8 cellular contexts compared by ENCODE assay signal in the genomic region with DNA sequence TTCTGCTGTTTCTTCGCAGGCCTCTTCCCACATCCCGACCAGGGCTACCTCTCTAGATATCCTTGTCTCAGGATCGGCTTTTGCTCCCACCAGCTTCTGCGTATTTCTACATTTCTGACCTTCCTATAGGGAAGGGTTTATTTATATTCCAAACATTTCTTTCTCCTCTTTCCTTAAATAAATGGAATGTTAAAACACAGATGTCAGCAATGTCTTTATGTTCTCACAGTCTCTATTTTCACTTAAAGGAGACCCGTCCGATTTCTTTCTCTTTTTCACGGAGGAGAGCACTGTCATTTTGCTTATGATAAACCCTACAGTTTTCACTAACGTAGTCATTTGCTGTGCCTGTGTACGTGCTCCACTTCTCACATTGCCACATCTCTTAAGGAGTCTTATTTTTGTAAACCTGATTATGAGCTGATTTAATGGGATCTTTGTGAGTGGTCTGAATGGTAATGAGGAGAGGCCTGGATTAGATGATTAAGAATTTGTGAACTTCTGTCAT. TPM values are rescaled to one million over a fixed set of nuclear protein-coding genes. Genes with fewer than 3 reads are reported as not detected.
A peak's percentile ranks its signal among the peaks of the same experiment; 100 is the strongest.
DNase-seq lines count a peak whose midpoint lies in the region; ATAC-seq and TF ChIP-seq lines count a peak whose summit lies in the region.

No MANE protein-coding gene starts in this region.

- 0 out of 2 replicates have a peak, but pooled peaks cover 4% of the 10 kb centered on the region for H4K20me1 ChIP-seq in GM23338 (replicated peaks; ENCODE audit: insufficient read depth)
- H4K20me1 ChIP-seq in SU-DHL-6 (ENCODE audit: low read depth, low read length) = no peaks in the 10 kb centered on the region

- H3K27ac Mint-ChIP-seq in GM23338 = peak overlapping the region; percentile 100

- H3K4me2 ChIP-seq in GM23338 (peak overlapping the region; percentile 90), SU-DHL-6 (ENCODE audit: low read depth, low read length, poor library complexity, severe bottlenecking) (peak overlapping the region; percentile 75), skeletal muscle satellite cell (ENCODE audit: low read length) (peak overlapping the region; percentile 87)

- H3F3A ChIP-seq in GM23338 (replicated peaks; ENCODE audit: low read depth) (no peaks in the 10 kb centered on the region; the same call in 1 of the 2 replicates), SU-DHL-6 (ENCODE audit: insufficient read depth) (no peaks in the 10 kb centered on the region)

- H3K9me3 ChIP-seq in SU-DHL-6 (ENCODE audit: insufficient read depth, low read length) (no peaks in the 10 kb centered on the region), skeletal muscle satellite cell (replicated peaks; ENCODE audit: low read length) (peaks cover 2% of the 10 kb centered on the region)

- POLR2A ChIA-PET in BJ (lab: Charles Lee) = interaction anchor here (0.9 kb wide), 1 partner anchor 207 kb away, joined by 3 read pairs; the partner anchor contains the start of gene ZKSCAN7

- H2AFZ ChIP-seq in GM23338 = peak overlapping the region; percentile 84
- peak overlapping the region; percentile 23 for H2AFZ ChIP-seq in SU-DHL-6 (ENCODE audit: low read depth, low read length, severe bottlenecking)

- no peaks in the 10 kb centered on the region for H3K36me3 ChIP-seq in BJ (ENCODE audit: control insufficient read depth, insufficient read depth, low read length)
- peaks cover 20% of the 10 kb centered on the region for H3K36me3 ChIP-seq in GM23338 (ENCODE audit: insufficient read depth)
- H3K36me3 ChIP-seq in SU-DHL-6 (ENCODE audit: low read length) = peaks cover 43% of the 10 kb centered on the region
- H3K36me3 ChIP-seq in skeletal muscle satellite cell (ENCODE audit: insufficient read depth, low read length) = peaks cover 11% of the 10 kb centered on the region

- H3K27me3 ChIP-seq in BJ (ENCODE audit: control insufficient read depth, insufficient read depth, low read length) (no peaks in the 10 kb centered on the region), GM23338 (ENCODE audit: insufficient read depth) (no peaks in the 10 kb centered on the region), SU-DHL-6 (ENCODE audit: low read length) (no peaks in the 10 kb centered on the region), skeletal muscle satellite cell (ENCODE audit: control insufficient read depth, insufficient read depth, low read length) (no peaks in the 10 kb centered on the region)

- H3K27me3 Mint-ChIP-seq in GM23338 (ENCODE audit: insufficient read depth, low read depth, poor library complexity) = peaks cover 8% of the 10 kb centered on the region

- H3K79me2 ChIP-seq in GM23338 (replicated peaks; ENCODE audit: insufficient read depth) (peaks cover 92% of the 10 kb centered on the region), SU-DHL-6 (ENCODE audit: insufficient read depth, low read length) (peaks cover 87% of the 10 kb centered on the region)

- CTCF ChIA-PET in BJ (lab: Yijun Ruan, JAX) = interaction anchor here (0.9 kb wide), 1 partner anchor 125 kb away, joined by 3 read pairs; no protein-coding TSS in a partner anchor

- TF ChIP-seq CTCF in BJ (IDR thresholded peaks at IDR 0.05; ENCODE audit: insufficient read depth, low read depth, low read length) (no peak), GM23338 (conservative IDR thresholded peaks at IDR 0.05; ENCODE audit: low read depth in 2 of 2) (no peak), SU-DHL-6 (IDR thresholded peaks at IDR 0.05; ENCODE audit: insufficient read depth, low read length, poor library complexity, severe bottlenecking) (no peak), foreskin fibroblast (IDR thresholded peaks at IDR 0.05; ENCODE audit: low read depth, low read length) (no peak)

- peak overlapping the region; percentile 80 for H3K9ac ChIP-seq in SU-DHL-6 (ENCODE audit: low read length)
- H3K9ac ChIP-seq in skeletal muscle satellite cell (ENCODE audit: low read depth, low read length) = peak overlapping the region; percentile 94

- peaks cover 59% of the 10 kb centered on the region for H3K9me3 Mint-ChIP-seq in GM23338

- H3K9me2 ChIP-seq in GM23338 (ENCODE audit: insufficient read depth) = peaks cover 4% of the 10 kb centered on the region; the same call in 1 of the 2 replicates
- no peaks in the 10 kb centered on the region for H3K9me2 ChIP-seq in SU-DHL-6 (replicated peaks; ENCODE audit: insufficient read depth, low read length)

- H3K36me3 Mint-ChIP-seq in GM23338 (ENCODE audit: low read depth) = peaks cover 78% of the 10 kb centered on the region

- H3K4me3 ChIP-seq in BJ (ENCODE audit: low read depth, low read length) = peak overlapping the region; percentile 62
- peak overlapping the region; percentile 92 for H3K4me3 ChIP-seq in GM23338
- peak overlapping the region; percentile 86 for H3K4me3 ChIP-seq in SU-DHL-6 (ENCODE audit: insufficient read depth, low read length, poor library complexity, severe bottlenecking)
- H3K4me3 ChIP-seq in foreskin fibroblast (ENCODE audit: low read depth in 1 of 2, low read length in 2 of 2) = peak overlapping the region; percentile 93 to 97
- peak overlapping the region; percentile 84 for H3K4me3 ChIP-seq in skeletal muscle satellite cell (ENCODE audit: low read length)

- peaks cover 3% of the 10 kb centered on the region; the same call in 2 of the 3 replicates for H3K4me1 Mint-ChIP-seq in GM23338

- DNase-seq in BJ (ENCODE audit: low read depth) (peak; percentile 0), GM23338 (ENCODE audit: low spot score) (no peak), foreskin fibroblast (peak; percentile 13 to 32), LoVo (ENCODE audit: low spot score) (no peak), NCI-H2029 treated with DMSO at 0.1 percent for 48 hours (lab: John Stamatoyannopoulos, UW) (no peak)
- DNase-seq in activated effector memory CD4-positive, alpha-beta T cell treated with anti-CD3 and anti-CD28 coated beads, Interleukin-2, amount 50 U/mL, for 16 hours = no peak

- H3K4me3 Mint-ChIP-seq in GM23338 = peak overlapping the region; percentile 93

- no peak for ATAC-seq in GM23338

- peak overlapping the region; percentile 98 for H3K27ac ChIP-seq in GM23338 (ENCODE audit: low read depth)
- peak overlapping the region; percentile 56 for H3K27ac ChIP-seq in SU-DHL-6 (ENCODE audit: low read depth, low read length)

- no peaks in the 10 kb centered on the region; the same call in 1 of the 2 replicates for H3K4me1 ChIP-seq in GM23338 (ENCODE audit: insufficient read depth)
- peaks cover 7% of the 10 kb centered on the region for H3K4me1 ChIP-seq in skeletal muscle satellite cell (ENCODE audit: control insufficient read depth, insufficient read depth, low read length)

TF ChIP-seq in GM23338, 12 proteins besides CTCF, POLR2A, EP300 and RAD21:
- TF ChIP-seq CREB1 (CRISPR knock-in tag; IDR thresholded peaks at IDR 0.05; ENCODE audit: low read depth) = no peak
- TF ChIP-seq EZH2phosphoT487 (IDR thresholded peaks at IDR 0.05; ENCODE audit: unreplicated experiment) = no peak
- TF ChIP-seq, protein P1, sequence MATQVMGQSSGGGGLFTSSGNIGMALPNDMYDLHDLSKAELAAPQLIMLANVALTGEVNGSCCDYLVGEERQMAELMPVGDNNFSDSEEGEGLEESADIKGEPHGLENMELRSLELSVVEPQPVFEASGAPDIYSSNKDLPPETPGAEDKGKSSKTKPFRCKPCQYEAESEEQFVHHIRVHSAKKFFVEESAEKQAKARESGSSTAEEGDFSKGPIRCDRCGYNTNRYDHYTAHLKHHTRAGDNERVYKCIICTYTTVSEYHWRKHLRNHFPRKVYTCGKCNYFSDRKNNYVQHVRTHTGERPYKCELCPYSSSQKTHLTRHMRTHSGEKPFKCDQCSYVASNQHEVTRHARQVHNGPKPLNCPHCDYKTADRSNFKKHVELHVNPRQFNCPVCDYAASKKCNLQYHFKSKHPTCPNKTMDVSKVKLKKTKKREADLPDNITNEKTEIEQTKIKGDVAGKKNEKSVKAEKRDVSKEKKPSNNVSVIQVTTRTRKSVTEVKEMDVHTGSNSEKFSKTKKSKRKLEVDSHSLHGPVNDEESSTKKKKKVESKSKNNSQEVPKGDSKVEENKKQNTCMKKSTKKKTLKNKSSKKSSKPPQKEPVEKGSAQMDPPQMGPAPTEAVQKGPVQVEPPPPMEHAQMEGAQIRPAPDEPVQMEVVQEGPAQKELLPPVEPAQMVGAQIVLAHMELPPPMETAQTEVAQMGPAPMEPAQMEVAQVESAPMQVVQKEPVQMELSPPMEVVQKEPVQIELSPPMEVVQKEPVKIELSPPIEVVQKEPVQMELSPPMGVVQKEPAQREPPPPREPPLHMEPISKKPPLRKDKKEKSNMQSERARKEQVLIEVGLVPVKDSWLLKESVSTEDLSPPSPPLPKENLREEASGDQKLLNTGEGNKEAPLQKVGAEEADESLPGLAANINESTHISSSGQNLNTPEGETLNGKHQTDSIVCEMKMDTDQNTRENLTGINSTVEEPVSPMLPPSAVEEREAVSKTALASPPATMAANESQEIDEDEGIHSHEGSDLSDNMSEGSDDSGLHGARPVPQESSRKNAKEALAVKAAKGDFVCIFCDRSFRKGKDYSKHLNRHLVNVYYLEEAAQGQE (IDR thresholded peaks at IDR 0.05; ENCODE audit: unreplicated experiment) = no peak

RNA-seq across cellular contexts. Expression of gene KIF15, which starts 0.6 kb away (rescaled TPM):
- 2.0 and 4.0 TPM in 2 replicates for polyA plus RNA-seq in BJ (2011; rRNA removed)
- polyA minus RNA-seq in BJ (2011; rRNA and poly(A)+ RNA removed) = 2.3 and 2.6 TPM in 2 replicates
- total RNA-seq in GM23338 (2014; rRNA removed; shearing (Covaris generic)) = 21.2 and 26.2 TPM in 2 replicates
- 21.8 and 25.8 TPM in 2 replicates for polyA plus RNA-seq in GM23338 (2016; fragmentation: Nextera tagmentation; extraction: Ambion mirVana)
- 6.8 and 7.0 TPM in 2 replicates for total RNA-seq in skeletal muscle satellite cell (2012; rRNA removed)

RNA-seq across cellular contexts. Expression of gene KIAA1143, which starts 0.8 kb away (rescaled TPM):
- 8.4 and 16.7 TPM in 2 replicates for polyA plus RNA-seq in BJ (2011; rRNA removed)
- polyA minus RNA-seq in BJ (2011; rRNA and poly(A)+ RNA removed) = 9.1 and 10.3 TPM in 2 replicates
- 48.1 and 49.2 TPM in 2 replicates for total RNA-seq in GM23338 (2014; rRNA removed; shearing (Covaris generic))
- 63.9 and 75.4 TPM in 2 replicates for polyA plus RNA-seq in GM23338 (2016; fragmentation: Nextera tagmentation; extraction: Ambion mirVana)
- 18.3 and 19.5 TPM in 2 replicates for total RNA-seq in skeletal muscle satellite cell (2012; rRNA removed)

RNA-seq across cellular contexts. Expression of gene ZNF501, which starts 32.8 kb away (rescaled TPM):
- polyA plus RNA-seq in BJ (2011; rRNA removed) = 3.7 and 4.8 TPM in 2 replicates
- polyA minus RNA-seq in BJ (2011; rRNA and poly(A)+ RNA removed) = 2.5 and 5.3 TPM in 2 replicates
- 6.6 and 8.0 TPM in 2 replicates for total RNA-seq in GM23338 (2014; rRNA removed; shearing (Covaris generic))
- 3.3 and 4.2 TPM in 2 replicates for polyA plus RNA-seq in GM23338 (2016; fragmentation: Nextera tagmentation; extraction: Ambion mirVana)
- 5.7 and 6.1 TPM in 2 replicates for total RNA-seq in skeletal muscle satellite cell (2012; rRNA removed)

RNA-seq across cellular contexts. Expression of gene ZNF502, which starts 49.8 kb away (rescaled TPM):
- 2.0 and 3.2 TPM in 2 replicates for polyA plus RNA-seq in BJ (2011; rRNA removed)
- 1.6 and 2.4 TPM in 2 replicates for polyA minus RNA-seq in BJ (2011; rRNA and poly(A)+ RNA removed)
- 3.2 and 4.7 TPM in 2 replicates for total RNA-seq in GM23338 (2014; rRNA removed; shearing (Covaris generic))
- polyA plus RNA-seq in GM23338 (2016; fragmentation: Nextera tagmentation; extraction: Ambion mirVana) = 1.7 and 2.9 TPM in 2 replicates
- 3.9 and 4.8 TPM in 2 replicates for total RNA-seq in skeletal muscle satellite cell (2012; rRNA removed)

Comparison
In these comparisons a context has a peak if more than half of its experiments do, and no peak if none do; other contexts are left out.
1. DNase-seq: peak in BJ (single experiment) and foreskin fibroblast (2 of 2); none in GM23338 (single experiment), LoVo (single experiment), activated effector memory CD4-positive, alpha-beta T cell treated with anti-CD3 and anti-CD28 coated beads, Interleukin-2, amount 50 U/mL, for 16 hours (single experiment) and NCI-H2029 treated with DMSO at 0.1 percent for 48 hours (single experiment).
2. Peak in every context shown above with its lines, with median percentiles within 50 percentile points of each other: H3K4me3 ChIP-seq and H3K4me2 ChIP-seq.